Comparison of ENCODE assay signal across 30 cellular contexts in genomic region chr2:199480966-199481365, GRCh38. TPM values are rescaled to one million over a fixed set of nuclear protein-coding genes. Genes with fewer than 3 reads are reported as not detected.
"Had no signal": no experiment of that assay in that cellular context is flagged by ENCODE, and none has a peak within 500 bp of the region (broad histone marks: within the 10 kb centered on the region; RNA-seq: fewer than 3 reads in every experiment).

No MANE protein-coding gene starts in this region.

- H3K36me3 Mint-ChIP-seq: activated naive CD4-positive, alpha-beta T cell treated with anti-CD3 and anti-CD28 coated beads, Interleukin-2, amount 50 U/mL, for 24 hours; activated naive CD8-positive, alpha-beta T cell treated with anti-CD3 and anti-CD28 coated beads, Interleukin-2, amount 10 ng/mL, durations not matched to agents 7 days and 5 days had no signal

- H2AFZ ChIP-seq: PC-9 had no signal

- H3K27me3 ChIP-seq: ascending aorta, SJCRH30 had no signal

- DNase-seq: activated CD4-positive, alpha-beta T cell treated with anti-CD3 and anti-CD28 coated beads for 36 hours; activated CD4-positive, alpha-beta T cell treated with anti-CD3 and anti-CD28 coated beads, Interleukin-2, amount 10 ng/mL, durations not matched to agents 7 days and 5 days; activated CD4-positive, alpha-beta T cell treated with anti-CD3 and anti-CD28 coated beads, Interleukin-2, amount 50 U/mL, for 48 hours; activated CD8-positive, alpha-beta T cell treated with anti-CD3 and anti-CD28 coated beads, Interleukin-2, amount 10 ng/mL, durations not matched to agents 7 days and 5 days; activated gamma-delta T cell; activated naive CD4-positive, alpha-beta T cell treated with Interleukin-2 at 50 U/mL for 16 hours; activated naive CD8-positive, alpha-beta T cell treated with anti-CD3 and anti-CD28 coated beads, Interleukin-2, amount 10 ng/mL, durations not matched to agents 7 days and 5 days; activated T-cell treated with anti-CD3 and anti-CD28 coated beads, Interleukin-2, amount 50 U/mL, for 24 hours; amygdala; MV-4-11; NCI-H1092; NCI-H1436 treated with DMSO at 0.1 percent for 48 hours; NCI-H1694 treated with DMSO at 0.1 percent for 48 hours; NCI-H2029; NCI-H2107; NCI-H2171; NCI-H446; NCI-H510A treated with DMSO at 0.1 percent for 48 hours; NCI-H526 treated with DMSO at 0.1 percent for 48 hours; NCI-H774; PC-9; SHP77; SJCRH30 had no signal

- H3K9me3 ChIP-seq: ascending aorta, SJCRH30 had no signal

- H3K27ac Mint-ChIP-seq: activated CD4-positive, alpha-beta T cell treated with anti-CD3 and anti-CD28 coated beads for 36 hours; activated CD4-positive, alpha-beta T cell treated with anti-CD3 and anti-CD28 coated beads, Interleukin-2, amount 10 ng/mL, durations not matched to agents 7 days and 5 days; activated CD8-positive, alpha-beta T cell treated with anti-CD3 and anti-CD28 coated beads, Interleukin-2, amount 10 ng/mL, durations not matched to agents 7 days and 5 days; activated naive CD4-positive, alpha-beta T cell treated with anti-CD3 and anti-CD28 coated beads, Interleukin-2, amount 50 U/mL, for 24 hours; activated naive CD8-positive, alpha-beta T cell treated with anti-CD3 and anti-CD28 coated beads, Interleukin-2, amount 10 ng/mL, durations not matched to agents 7 days and 5 days; activated T-cell treated with anti-CD3 and anti-CD28 coated beads, Interleukin-2, amount 50 U/mL, for 24 hours; activated T-helper 2 cell treated with anti-CD3 and anti-CD28 coated beads, Interferon-gamma antibody, Interleukin-2, Interleukin-4, amounts not matched to agents 10 μg/mL and 5 μg/mL and 100 μg/mL, durations not matched to agents 14 hours and 24 hours and 36 hours had no signal

- H3K27me3 Mint-ChIP-seq: activated CD4-positive, alpha-beta T cell treated with anti-CD3 and anti-CD28 coated beads, Interleukin-2, amount 10 ng/mL, durations not matched to agents 7 days and 5 days had no signal

- H3K9me3 Mint-ChIP-seq: activated CD4-positive, alpha-beta T cell treated with anti-CD3 and anti-CD28 coated beads, Interleukin-2, amount 10 ng/mL, durations not matched to agents 7 days and 5 days; activated naive CD4-positive, alpha-beta T cell treated with anti-CD3 and anti-CD28 coated beads, Interleukin-2, amount 50 U/mL, for 24 hours; activated naive CD8-positive, alpha-beta T cell treated with anti-CD3 and anti-CD28 coated beads, Interleukin-2, amount 10 ng/mL, durations not matched to agents 7 days and 5 days; activated T-cell treated with anti-CD3 and anti-CD28 coated beads, Interleukin-2, amount 50 U/mL, for 24 hours; activated T-helper 2 cell treated with anti-CD3 and anti-CD28 coated beads, Interferon-gamma antibody, Interleukin-2, Interleukin-4, amounts not matched to agents 10 μg/mL and 5 μg/mL and 100 μg/mL, durations not matched to agents 14 hours and 24 hours and 36 hours; central memory CD8-positive, alpha-beta T cell had no signal

- H3K36me3 ChIP-seq: ascending aorta, cardiac muscle cell, SJCRH30 had no signal

- FAIRE-seq: TTC549 had no signal

- H3K4me2 ChIP-seq: PC-9 had no signal

- H3K4me3 ChIP-seq: ascending aorta, cardiac muscle cell, PC-9, SJCRH30, SK-N-MC had no signal

- H3K4me1 Mint-ChIP-seq: activated CD4-positive, alpha-beta T cell treated with anti-CD3 and anti-CD28 coated beads for 36 hours; activated CD4-positive, alpha-beta T cell treated with anti-CD3 and anti-CD28 coated beads, Interleukin-2, amount 10 ng/mL, durations not matched to agents 7 days and 5 days; activated naive CD4-positive, alpha-beta T cell treated with anti-CD3 and anti-CD28 coated beads, Interleukin-2, amount 50 U/mL, for 24 hours; activated naive CD8-positive, alpha-beta T cell treated with anti-CD3 and anti-CD28 coated beads, Interleukin-2, amount 10 ng/mL, durations not matched to agents 7 days and 5 days; central memory CD8-positive, alpha-beta T cell had no signal

- H3K4me1 ChIP-seq: ascending aorta, SJCRH30 had no signal

- H3K27ac ChIP-seq: ascending aorta, cardiac muscle cell, PC-9, SJCRH30, SK-N-MC had no signal

- H3K4me3 Mint-ChIP-seq: activated CD4-positive, alpha-beta T cell treated with anti-CD3 and anti-CD28 coated beads for 36 hours; activated CD4-positive, alpha-beta T cell treated with anti-CD3 and anti-CD28 coated beads, Interleukin-2, amount 10 ng/mL, durations not matched to agents 7 days and 5 days; activated CD8-positive, alpha-beta T cell treated with anti-CD3 and anti-CD28 coated beads, Interleukin-2, amount 10 ng/mL, durations not matched to agents 7 days and 5 days; activated naive CD4-positive, alpha-beta T cell treated with anti-CD3 and anti-CD28 coated beads, Interleukin-2, amount 50 U/mL, for 24 hours; activated naive CD8-positive, alpha-beta T cell treated with anti-CD3 and anti-CD28 coated beads, Interleukin-2, amount 10 ng/mL, durations not matched to agents 7 days and 5 days; activated T-cell treated with anti-CD3 and anti-CD28 coated beads, Interleukin-2, amount 50 U/mL, for 24 hours; central memory CD8-positive, alpha-beta T cell had no signal

RNA-seq across cellular contexts. Expression of gene SATB2, which starts 23.2 kb away (rescaled TPM):
- total RNA-seq: activated CD8-positive, alpha-beta T cell treated with anti-CD3 and anti-CD28 coated beads, Interleukin-2, amount 10 ng/mL, durations not matched to agents 7 days and 5 days had no signal
